In the genomic region with DNA sequence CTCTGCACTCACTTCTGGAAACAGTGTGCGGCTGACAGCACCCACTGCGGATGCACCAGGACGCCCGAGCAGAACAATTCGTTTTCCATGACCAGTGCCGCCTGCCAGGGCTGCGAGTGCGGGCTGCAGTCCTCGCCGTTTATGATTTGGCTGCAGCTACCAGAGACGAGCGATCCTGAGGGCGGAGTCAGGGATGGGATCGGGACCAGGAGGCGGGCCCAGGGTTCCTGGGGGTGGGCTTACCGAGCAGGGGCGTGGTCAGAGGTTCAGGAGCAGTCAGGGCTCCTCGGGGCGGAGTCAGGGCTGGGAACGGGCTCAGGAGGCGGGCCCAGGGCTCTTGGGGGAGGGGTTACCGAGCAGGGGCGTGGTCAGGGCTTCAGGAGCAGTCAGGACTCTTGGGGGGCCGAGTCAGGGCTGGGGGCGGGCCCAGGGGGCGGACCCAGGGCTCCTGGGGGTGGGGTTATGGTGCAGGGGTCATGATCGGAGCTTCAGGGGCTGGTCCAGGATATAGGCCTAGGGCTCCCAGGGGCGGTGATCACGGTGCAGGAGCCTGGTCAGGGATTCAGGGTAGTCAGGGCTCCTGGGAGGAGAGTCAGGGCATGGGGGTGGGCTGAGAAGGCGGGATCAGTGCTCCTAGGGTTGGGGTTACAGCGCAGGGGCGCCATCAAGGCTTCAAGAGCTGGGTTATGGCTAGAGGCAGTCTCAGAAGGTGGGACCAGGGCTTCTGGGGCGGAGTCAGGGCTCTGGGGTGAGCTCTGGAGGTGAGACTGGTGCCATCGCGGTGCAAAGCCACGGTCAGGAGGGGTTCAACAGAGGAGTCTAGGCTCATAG, we compare ENCODE assay signal across 8 cellular contexts. TPM values are rescaled to one million over a fixed set of nuclear protein-coding genes. Genes with fewer than 3 reads are reported as not detected.
A peak's percentile ranks its signal among the peaks of the same experiment; 100 is the strongest.
DNase-seq lines count a peak whose midpoint lies in the region; ATAC-seq and TF ChIP-seq lines count a peak whose summit lies in the region.

No MANE protein-coding gene starts in this region.

- H3K4me1 Mint-ChIP-seq in T-helper 17 cell = peaks cover 13% of the 10 kb centered on the region

- intact Hi-C loops in dorsolateral prefrontal cortex (cut with DNase I) = no loop called here

- peaks cover 15% of the 10 kb centered on the region for H3K27me3 Mint-ChIP-seq in T-helper 17 cell

- peaks cover 0 to 86% (median 76%) of the 10 kb centered on the region in 45 donors for H3K27me3 ChIP-seq in dorsolateral prefrontal cortex

- peak overlapping the region; percentile 25 for H3K4me3 Mint-ChIP-seq in T-helper 17 cell

- no peak for TF ChIP-seq CTCF in dorsolateral prefrontal cortex (IDR thresholded peaks at IDR 0.05 in 54 of 56, conservative IDR thresholded peaks at IDR 0.05 in 2 of 56; ENCODE audit: low read depth in 1 of 56, partially characterized antibody in 56 of 56)

- no peaks in the 10 kb centered on the region for H3K9me3 ChIP-seq in T-helper 17 cell (ENCODE audit: control insufficient read depth, low read length, poor library complexity, severe bottlenecking)

- peak overlapping the region in 6 of 59 donors; percentile 10 to 33 (median 29) for H3K4me3 ChIP-seq in dorsolateral prefrontal cortex

- peak; percentile 20 for DNase-seq in NCI-H2196 (lab: John Stamatoyannopoulos, UW; ENCODE audit: unreplicated experiment)
- no peak for DNase-seq in NCI-H2196 treated with DMSO at 0.1 percent for 48 hours (lab: John Stamatoyannopoulos, UW; ENCODE audit: unreplicated experiment)
- peak; percentile 96 for DNase-seq in HT-29 (ENCODE audit: low spot score)
- no peak for DNase-seq in T-helper 17 cell
- DNase-seq in germinal center (ENCODE audit: low spot score) = peak; percentile 82
- DNase-seq in stimulated activated CD4-positive, alpha-beta T cell treated with anti-CD3 and anti-CD28 coated beads, Interleukin-4, amount 100 ng/mL, for 24 hours = peak; percentile 15
- no peak for DNase-seq in dorsolateral prefrontal cortex
- DNase-seq in NCI-H446 treated with DMSO at 0.1 percent for 48 hours (lab: John Stamatoyannopoulos, UW) = no peak

- no peak overlapping the region for H3K27ac Mint-ChIP-seq in T-helper 17 cell

- peak; percentile 33 for ATAC-seq in T-helper 17 cell

- no peak overlapping the region for H3K27ac ChIP-seq in dorsolateral prefrontal cortex

- peaks cover 10% of the 10 kb centered on the region for H3K36me3 Mint-ChIP-seq in T-helper 17 cell (ENCODE audit: low read depth)

RNA-seq across cellular contexts. Expression of a gene that starts 1.7 kb away (rescaled TPM):
- total RNA-seq in HT-29 (2014; rRNA removed; shearing (Covaris generic)) = 0.38 TPM in 1 of 2 replicates, not detected in the other
- total RNA-seq in T-helper 17 cell (not detected), dorsolateral prefrontal cortex (1 to 10 TPM in 5 of 120 experiments, under 1 TPM in 6, not detected in 109; 0.38 to 1.4 (median 0.79) TPM)

RNA-seq across cellular contexts. Expression of a gene that starts 36.2 kb away (rescaled TPM):
- total RNA-seq in HT-29 (2014; rRNA removed; shearing (Covaris generic)) = not detected in 2 replicates
- total RNA-seq in T-helper 17 cell (not detected), dorsolateral prefrontal cortex (1 to 10 TPM in 1 of 120 experiments, under 1 TPM in 7, not detected in 112; 0.17 to 1.5 (median 0.57) TPM)

RNA-seq across cellular contexts. Expression of a gene that starts 43.4 kb away (rescaled TPM):
- total RNA-seq in HT-29 (2014; rRNA removed; shearing (Covaris generic)) = 0.08 and 0.13 TPM in 2 replicates
- total RNA-seq in T-helper 17 cell (not detected), dorsolateral prefrontal cortex (1 to 10 TPM in 69 of 120 experiments, under 1 TPM in 34, not detected in 17; 0.29 to 4.5 (median 1.5) TPM)

RNA-seq across cellular contexts. Expression of a gene that starts 54.7 kb away (rescaled TPM):
- total RNA-seq in HT-29 (2014; rRNA removed; shearing (Covaris generic)) = not detected in 2 replicates
- total RNA-seq in T-helper 17 cell = not detected
- under 1 TPM in 3 of 120 experiments, not detected in 117; 0.34 to 0.56 (median 0.44) TPM for total RNA-seq in dorsolateral prefrontal cortex

RNA-seq across cellular contexts. Expression of a gene that starts 59.9 kb away (rescaled TPM):
- total RNA-seq in HT-29 (2014; rRNA removed; shearing (Covaris generic)) = 352 and 367 TPM in 2 replicates
- not detected for total RNA-seq in T-helper 17 cell
- 100 to 1,000 TPM in 16 of 120 experiments, 10 to 100 TPM in 99, 1 to 10 TPM in 5; 4.5 to 252 (median 44.7) TPM for total RNA-seq in dorsolateral prefrontal cortex

Comparison
In these comparisons a context has a peak if more than half of its experiments do, and no peak if none do; other contexts are left out.
1. DNase-seq: peak in NCI-H2196 (single experiment), HT-29 (single experiment), germinal center (single experiment) and stimulated activated CD4-positive, alpha-beta T cell treated with anti-CD3 and anti-CD28 coated beads, Interleukin-4, amount 100 ng/mL, for 24 hours (single experiment); none in NCI-H2196 treated with DMSO at 0.1 percent for 48 hours (single experiment), T-helper 17 cell (0 of 3), dorsolateral prefrontal cortex (0 of 10) and NCI-H446 treated with DMSO at 0.1 percent for 48 hours (single experiment).